Comparison of ENCODE assay signal across 1 cellular context in the genomic region with DNA sequence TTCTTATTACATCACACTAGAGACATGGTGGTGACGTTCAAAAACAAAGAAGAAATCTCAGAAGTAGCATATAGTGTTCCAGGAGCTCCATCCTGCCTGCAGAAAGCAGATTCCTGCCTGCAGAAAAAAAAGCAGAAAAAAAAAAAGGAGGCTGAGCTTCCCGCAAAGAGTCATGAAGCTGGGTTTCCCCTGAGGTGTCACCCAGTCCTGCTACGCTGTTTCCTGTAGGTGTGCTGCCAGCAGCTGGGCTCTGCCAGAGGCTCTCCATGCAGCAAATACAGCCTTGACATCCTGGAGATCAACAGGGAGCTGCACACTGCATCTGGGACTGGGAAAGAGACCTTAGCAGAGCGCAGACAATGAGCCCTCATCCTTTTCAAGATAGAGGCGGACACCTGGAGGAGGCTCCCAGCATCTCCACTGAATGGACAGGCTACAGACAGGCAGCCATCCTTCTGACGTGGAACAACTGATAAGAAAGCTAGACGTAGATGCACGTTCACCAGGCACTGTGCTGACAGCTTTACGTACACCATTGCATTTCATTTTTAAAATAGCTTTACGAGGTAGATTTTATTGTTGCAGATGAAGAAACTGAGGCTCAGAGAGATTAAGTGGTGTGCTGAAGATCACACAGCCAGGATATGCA.
TF ChIP-seq lines count a peak whose summit lies in the region.

No MANE protein-coding gene starts in this region.

TF ChIP-seq in GM23338, 12 proteins besides CTCF, POLR2A, EP300 and RAD21 (continued from another document):
- TF ChIP-seq, protein P1, sequence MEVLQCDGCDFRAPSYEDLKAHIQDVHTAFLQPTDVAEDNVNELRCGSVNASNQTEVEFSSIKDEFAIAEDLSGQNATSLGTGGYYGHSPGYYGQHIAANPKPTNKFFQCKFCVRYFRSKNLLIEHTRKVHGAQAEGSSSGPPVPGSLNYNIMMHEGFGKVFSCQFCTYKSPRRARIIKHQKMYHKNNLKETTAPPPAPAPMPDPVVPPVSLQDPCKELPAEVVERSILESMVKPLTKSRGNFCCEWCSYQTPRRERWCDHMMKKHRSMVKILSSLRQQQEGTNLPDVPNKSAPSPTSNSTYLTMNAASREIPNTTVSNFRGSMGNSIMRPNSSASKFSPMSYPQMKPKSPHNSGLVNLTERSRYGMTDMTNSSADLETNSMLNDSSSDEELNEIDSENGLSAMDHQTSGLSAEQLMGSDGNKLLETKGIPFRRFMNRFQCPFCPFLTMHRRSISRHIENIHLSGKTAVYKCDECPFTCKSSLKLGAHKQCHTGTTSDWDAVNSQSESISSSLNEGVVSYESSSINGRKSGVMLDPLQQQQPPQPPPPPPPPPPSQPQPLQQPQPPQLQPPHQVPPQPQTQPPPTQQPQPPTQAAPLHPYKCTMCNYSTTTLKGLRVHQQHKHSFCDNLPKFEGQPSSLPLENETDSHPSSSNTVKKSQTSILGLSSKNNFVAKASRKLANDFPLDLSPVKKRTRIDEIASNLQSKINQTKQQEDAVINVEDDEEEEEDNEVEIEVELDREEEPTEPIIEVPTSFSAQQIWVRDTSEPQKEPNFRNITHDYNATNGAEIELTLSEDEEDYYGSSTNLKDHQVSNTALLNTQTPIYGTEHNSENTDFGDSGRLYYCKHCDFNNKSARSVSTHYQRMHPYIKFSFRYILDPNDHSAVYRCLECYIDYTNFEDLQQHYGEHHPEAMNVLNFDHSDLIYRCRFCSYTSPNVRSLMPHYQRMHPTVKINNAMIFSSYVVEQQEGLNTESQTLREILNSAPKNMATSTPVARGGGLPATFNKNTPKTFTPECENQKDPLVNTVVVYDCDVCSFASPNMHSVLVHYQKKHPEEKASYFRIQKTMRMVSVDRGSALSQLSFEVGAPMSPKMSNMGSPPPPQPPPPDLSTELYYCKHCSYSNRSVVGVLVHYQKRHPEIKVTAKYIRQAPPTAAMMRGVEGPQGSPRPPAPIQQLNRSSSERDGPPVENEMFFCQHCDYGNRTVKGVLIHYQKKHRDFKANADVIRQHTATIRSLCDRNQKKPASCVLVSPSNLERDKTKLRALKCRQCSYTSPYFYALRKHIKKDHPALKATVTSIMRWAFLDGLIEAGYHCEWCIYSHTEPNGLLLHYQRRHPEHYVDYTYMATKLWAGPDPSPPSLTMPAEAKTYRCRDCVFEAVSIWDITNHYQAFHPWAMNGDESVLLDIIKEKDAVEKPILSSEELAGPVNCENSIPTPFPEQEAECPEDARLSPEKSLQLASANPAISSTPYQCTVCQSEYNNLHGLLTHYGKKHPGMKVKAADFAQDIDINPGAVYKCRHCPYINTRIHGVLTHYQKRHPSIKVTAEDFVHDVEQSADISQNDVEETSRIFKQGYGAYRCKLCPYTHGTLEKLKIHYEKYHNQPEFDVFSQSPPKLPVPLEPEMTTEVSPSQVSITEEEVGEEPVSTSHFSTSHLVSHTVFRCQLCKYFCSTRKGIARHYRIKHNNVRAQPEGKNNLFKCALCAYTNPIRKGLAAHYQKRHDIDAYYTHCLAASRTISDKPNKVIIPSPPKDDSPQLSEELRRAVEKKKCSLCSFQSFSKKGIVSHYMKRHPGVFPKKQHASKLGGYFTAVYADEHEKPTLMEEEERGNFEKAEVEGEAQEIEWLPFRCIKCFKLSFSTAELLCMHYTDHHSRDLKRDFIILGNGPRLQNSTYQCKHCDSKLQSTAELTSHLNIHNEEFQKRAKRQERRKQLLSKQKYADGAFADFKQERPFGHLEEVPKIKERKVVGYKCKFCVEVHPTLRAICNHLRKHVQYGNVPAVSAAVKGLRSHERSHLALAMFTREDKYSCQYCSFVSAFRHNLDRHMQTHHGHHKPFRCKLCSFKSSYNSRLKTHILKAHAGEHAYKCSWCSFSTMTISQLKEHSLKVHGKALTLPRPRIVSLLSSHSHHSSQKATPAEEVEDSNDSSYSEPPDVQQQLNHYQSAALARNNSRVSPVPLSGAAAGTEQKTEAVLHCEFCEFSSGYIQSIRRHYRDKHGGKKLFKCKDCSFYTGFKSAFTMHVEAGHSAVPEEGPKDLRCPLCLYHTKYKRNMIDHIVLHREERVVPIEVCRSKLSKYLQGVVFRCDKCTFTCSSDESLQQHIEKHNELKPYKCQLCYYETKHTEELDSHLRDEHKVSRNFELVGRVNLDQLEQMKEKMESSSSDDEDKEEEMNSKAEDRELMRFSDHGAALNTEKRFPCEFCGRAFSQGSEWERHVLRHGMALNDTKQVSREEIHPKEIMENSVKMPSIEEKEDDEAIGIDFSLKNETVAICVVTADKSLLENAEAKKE (CRISPR knock-in tag; IDR thresholded peaks at IDR 0.05), result no peak
- TF ChIP-seq ZNF331 (CRISPR knock-in tag; IDR thresholded peaks at IDR 0.05; ENCODE audit: low read depth) (no peak), STAT1 (IDR thresholded peaks at IDR 0.05; ENCODE audit: unreplicated experiment) (no peak), CREB1 (CRISPR knock-in tag; IDR thresholded peaks at IDR 0.05; ENCODE audit: low read depth) (no peak), ZNF114 (CRISPR knock-in tag; IDR thresholded peaks at IDR 0.05) (no peak), POLR2AphosphoS5 (IDR thresholded peaks at IDR 0.05; ENCODE audit: low read depth) (no peak), JUNB (IDR thresholded peaks at IDR 0.05; ENCODE audit: unreplicated experiment) (no peak), NANOG (IDR thresholded peaks at IDR 0.05; ENCODE audit: borderline replicate concordance) (no peak), EZH2phosphoT487 (IDR thresholded peaks at IDR 0.05; ENCODE audit: unreplicated experiment) (no peak)
- TF ChIP-seq, protein P2, sequence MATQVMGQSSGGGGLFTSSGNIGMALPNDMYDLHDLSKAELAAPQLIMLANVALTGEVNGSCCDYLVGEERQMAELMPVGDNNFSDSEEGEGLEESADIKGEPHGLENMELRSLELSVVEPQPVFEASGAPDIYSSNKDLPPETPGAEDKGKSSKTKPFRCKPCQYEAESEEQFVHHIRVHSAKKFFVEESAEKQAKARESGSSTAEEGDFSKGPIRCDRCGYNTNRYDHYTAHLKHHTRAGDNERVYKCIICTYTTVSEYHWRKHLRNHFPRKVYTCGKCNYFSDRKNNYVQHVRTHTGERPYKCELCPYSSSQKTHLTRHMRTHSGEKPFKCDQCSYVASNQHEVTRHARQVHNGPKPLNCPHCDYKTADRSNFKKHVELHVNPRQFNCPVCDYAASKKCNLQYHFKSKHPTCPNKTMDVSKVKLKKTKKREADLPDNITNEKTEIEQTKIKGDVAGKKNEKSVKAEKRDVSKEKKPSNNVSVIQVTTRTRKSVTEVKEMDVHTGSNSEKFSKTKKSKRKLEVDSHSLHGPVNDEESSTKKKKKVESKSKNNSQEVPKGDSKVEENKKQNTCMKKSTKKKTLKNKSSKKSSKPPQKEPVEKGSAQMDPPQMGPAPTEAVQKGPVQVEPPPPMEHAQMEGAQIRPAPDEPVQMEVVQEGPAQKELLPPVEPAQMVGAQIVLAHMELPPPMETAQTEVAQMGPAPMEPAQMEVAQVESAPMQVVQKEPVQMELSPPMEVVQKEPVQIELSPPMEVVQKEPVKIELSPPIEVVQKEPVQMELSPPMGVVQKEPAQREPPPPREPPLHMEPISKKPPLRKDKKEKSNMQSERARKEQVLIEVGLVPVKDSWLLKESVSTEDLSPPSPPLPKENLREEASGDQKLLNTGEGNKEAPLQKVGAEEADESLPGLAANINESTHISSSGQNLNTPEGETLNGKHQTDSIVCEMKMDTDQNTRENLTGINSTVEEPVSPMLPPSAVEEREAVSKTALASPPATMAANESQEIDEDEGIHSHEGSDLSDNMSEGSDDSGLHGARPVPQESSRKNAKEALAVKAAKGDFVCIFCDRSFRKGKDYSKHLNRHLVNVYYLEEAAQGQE (IDR thresholded peaks at IDR 0.05; ENCODE audit: unreplicated experiment), result no peak
- TF ChIP-seq, protein P3, sequence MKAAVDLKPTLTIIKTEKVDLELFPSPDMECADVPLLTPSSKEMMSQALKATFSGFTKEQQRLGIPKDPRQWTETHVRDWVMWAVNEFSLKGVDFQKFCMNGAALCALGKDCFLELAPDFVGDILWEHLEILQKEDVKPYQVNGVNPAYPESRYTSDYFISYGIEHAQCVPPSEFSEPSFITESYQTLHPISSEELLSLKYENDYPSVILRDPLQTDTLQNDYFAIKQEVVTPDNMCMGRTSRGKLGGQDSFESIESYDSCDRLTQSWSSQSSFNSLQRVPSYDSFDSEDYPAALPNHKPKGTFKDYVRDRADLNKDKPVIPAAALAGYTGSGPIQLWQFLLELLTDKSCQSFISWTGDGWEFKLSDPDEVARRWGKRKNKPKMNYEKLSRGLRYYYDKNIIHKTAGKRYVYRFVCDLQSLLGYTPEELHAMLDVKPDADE (IDR thresholded peaks at IDR 0.05), result no peak
